ENCODE assay signal across 1 cellular context in genomic region chr17:27807567-27808470, GRCh38.
TF ChIP-seq lines count a peak whose summit lies in the region.

No MANE protein-coding gene starts in this region.

TF ChIP-seq in GM23338, 12 proteins besides CTCF, POLR2A, EP300 and RAD21 (continued from another document):
- TF ChIP-seq, protein P1, sequence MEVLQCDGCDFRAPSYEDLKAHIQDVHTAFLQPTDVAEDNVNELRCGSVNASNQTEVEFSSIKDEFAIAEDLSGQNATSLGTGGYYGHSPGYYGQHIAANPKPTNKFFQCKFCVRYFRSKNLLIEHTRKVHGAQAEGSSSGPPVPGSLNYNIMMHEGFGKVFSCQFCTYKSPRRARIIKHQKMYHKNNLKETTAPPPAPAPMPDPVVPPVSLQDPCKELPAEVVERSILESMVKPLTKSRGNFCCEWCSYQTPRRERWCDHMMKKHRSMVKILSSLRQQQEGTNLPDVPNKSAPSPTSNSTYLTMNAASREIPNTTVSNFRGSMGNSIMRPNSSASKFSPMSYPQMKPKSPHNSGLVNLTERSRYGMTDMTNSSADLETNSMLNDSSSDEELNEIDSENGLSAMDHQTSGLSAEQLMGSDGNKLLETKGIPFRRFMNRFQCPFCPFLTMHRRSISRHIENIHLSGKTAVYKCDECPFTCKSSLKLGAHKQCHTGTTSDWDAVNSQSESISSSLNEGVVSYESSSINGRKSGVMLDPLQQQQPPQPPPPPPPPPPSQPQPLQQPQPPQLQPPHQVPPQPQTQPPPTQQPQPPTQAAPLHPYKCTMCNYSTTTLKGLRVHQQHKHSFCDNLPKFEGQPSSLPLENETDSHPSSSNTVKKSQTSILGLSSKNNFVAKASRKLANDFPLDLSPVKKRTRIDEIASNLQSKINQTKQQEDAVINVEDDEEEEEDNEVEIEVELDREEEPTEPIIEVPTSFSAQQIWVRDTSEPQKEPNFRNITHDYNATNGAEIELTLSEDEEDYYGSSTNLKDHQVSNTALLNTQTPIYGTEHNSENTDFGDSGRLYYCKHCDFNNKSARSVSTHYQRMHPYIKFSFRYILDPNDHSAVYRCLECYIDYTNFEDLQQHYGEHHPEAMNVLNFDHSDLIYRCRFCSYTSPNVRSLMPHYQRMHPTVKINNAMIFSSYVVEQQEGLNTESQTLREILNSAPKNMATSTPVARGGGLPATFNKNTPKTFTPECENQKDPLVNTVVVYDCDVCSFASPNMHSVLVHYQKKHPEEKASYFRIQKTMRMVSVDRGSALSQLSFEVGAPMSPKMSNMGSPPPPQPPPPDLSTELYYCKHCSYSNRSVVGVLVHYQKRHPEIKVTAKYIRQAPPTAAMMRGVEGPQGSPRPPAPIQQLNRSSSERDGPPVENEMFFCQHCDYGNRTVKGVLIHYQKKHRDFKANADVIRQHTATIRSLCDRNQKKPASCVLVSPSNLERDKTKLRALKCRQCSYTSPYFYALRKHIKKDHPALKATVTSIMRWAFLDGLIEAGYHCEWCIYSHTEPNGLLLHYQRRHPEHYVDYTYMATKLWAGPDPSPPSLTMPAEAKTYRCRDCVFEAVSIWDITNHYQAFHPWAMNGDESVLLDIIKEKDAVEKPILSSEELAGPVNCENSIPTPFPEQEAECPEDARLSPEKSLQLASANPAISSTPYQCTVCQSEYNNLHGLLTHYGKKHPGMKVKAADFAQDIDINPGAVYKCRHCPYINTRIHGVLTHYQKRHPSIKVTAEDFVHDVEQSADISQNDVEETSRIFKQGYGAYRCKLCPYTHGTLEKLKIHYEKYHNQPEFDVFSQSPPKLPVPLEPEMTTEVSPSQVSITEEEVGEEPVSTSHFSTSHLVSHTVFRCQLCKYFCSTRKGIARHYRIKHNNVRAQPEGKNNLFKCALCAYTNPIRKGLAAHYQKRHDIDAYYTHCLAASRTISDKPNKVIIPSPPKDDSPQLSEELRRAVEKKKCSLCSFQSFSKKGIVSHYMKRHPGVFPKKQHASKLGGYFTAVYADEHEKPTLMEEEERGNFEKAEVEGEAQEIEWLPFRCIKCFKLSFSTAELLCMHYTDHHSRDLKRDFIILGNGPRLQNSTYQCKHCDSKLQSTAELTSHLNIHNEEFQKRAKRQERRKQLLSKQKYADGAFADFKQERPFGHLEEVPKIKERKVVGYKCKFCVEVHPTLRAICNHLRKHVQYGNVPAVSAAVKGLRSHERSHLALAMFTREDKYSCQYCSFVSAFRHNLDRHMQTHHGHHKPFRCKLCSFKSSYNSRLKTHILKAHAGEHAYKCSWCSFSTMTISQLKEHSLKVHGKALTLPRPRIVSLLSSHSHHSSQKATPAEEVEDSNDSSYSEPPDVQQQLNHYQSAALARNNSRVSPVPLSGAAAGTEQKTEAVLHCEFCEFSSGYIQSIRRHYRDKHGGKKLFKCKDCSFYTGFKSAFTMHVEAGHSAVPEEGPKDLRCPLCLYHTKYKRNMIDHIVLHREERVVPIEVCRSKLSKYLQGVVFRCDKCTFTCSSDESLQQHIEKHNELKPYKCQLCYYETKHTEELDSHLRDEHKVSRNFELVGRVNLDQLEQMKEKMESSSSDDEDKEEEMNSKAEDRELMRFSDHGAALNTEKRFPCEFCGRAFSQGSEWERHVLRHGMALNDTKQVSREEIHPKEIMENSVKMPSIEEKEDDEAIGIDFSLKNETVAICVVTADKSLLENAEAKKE (CRISPR knock-in tag; IDR thresholded peaks at IDR 0.05) = no peak
- no peak for TF ChIP-seq REST (IDR thresholded peaks at IDR 0.05; ENCODE audit: unreplicated experiment)
- TF ChIP-seq CREB1 (CRISPR knock-in tag; IDR thresholded peaks at IDR 0.05; ENCODE audit: low read depth) = no peak
- no peak for TF ChIP-seq EZH2 (IDR thresholded peaks at IDR 0.05; ENCODE audit: low read depth, unreplicated experiment)
- no peak for TF ChIP-seq EZH2phosphoT487 (IDR thresholded peaks at IDR 0.05; ENCODE audit: unreplicated experiment)
- TF ChIP-seq NANOG (IDR thresholded peaks at IDR 0.05; ENCODE audit: borderline replicate concordance) = no peak
- TF ChIP-seq ZNF331 (CRISPR knock-in tag; IDR thresholded peaks at IDR 0.05; ENCODE audit: low read depth) = no peak
